Comparison of ENCODE assay signal across 9 cellular contexts in the genomic region with DNA sequence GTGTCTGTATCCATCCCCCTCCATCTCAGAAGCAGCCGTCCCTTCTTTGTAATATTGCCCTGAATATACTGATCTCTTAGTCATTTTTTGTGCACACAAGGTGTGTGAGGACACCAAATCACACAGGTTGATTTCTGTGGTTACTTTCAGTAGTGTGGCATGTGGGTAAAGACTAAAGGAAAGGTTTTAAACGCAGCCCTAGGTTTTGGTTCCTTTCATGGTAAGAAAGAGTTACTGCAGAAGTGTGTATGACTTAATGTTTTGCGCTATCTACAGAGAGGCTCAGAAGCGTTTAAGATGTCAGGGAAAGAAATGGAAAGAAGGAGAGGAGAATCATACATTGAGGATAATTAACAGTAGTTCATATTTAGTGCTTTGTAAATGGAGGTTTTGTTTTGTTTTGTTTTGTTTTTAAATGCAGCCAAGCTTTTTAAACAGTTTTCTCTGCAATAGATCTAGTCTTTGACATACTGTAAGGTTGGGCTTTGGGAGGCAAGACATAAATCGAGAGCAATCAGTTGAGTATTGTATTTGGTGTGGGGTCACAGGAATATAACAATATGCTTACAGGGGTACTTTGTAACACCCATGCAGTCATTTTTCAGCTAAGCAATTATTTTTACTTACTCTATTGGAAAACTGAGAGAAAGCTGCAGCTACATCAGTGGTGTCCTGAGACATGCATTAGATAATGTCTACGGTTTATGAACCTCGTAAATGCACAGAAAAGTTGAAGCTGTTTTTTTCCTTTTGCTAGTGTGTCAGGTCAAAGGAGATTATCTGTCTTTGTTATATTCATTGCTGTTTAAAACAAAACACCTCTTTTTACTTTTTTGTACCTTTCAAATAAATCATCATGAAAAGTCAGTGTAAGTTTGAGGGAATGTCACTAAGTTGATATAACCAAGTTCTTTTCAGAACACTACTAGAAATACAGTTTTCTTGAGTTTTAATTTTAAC. TPM values are rescaled to one million over a fixed set of nuclear protein-coding genes. Genes with fewer than 3 reads are reported as not detected.
DNase-seq lines count a peak whose midpoint lies in the region; ATAC-seq and TF ChIP-seq lines count a peak whose summit lies in the region.
"Had no signal": no experiment of that assay in that cellular context is flagged by ENCODE, and none has a peak within 500 bp of the region (broad histone marks: within the 10 kb centered on the region; RNA-seq: fewer than 3 reads in every experiment).

No MANE protein-coding gene starts in this region.

- peak; percentile 15 to 20 for ATAC-seq in stimulated activated naive B cell treated with anti-CD40 and anti-IgM and Interleukin-4, amounts not matched to agents 10 μg/mL and 1 μg/mL and 100 μg/mL, for 72 hours (replicated peaks)
- ATAC-seq in GM19324 (IDR thresholded peaks at IDR 0.05; ENCODE audit: low FRiP score, unreplicated experiment): no peak

- H3K27me3 ChIP-seq in OCI-LY1 (ENCODE audit: insufficient read depth, low read length): no peaks in the 10 kb centered on the region
- no peaks in the 10 kb centered on the region for H3K27me3 ChIP-seq in colonic mucosa

- H3K4me2 ChIP-seq in OCI-LY1 (ENCODE audit: low read length): peak overlapping the region; percentile 78

- H3K27ac Mint-ChIP-seq in stimulated activated naive B cell treated with anti-CD40 and anti-IgM and Interleukin-4, amounts not matched to agents 10 μg/mL and 1 μg/mL and 100 μg/mL, for 72 hours: no peak overlapping the region

- H3K27ac ChIP-seq in OCI-LY1 (ENCODE audit: low read depth, low read length, poor library complexity, severe bottlenecking) (peak overlapping the region; percentile 67), colonic mucosa (no peak overlapping the region)

- TF ChIP-seq CTCF in OCI-LY1 (IDR thresholded peaks at IDR 0.05; ENCODE audit: low read length): no peak
- TF ChIP-seq CTCF in foreskin fibroblast (IDR thresholded peaks at IDR 0.05; ENCODE audit: low read depth, low read length): no peak
- TF ChIP-seq CTCF in colonic mucosa (IDR thresholded peaks at IDR 0.05): no peak

- H3F3A ChIP-seq in OCI-LY1 (ENCODE audit: insufficient read depth, low read length): no peaks in the 10 kb centered on the region

- no peaks in the 10 kb centered on the region for H3K9me3 Mint-ChIP-seq in stimulated activated naive B cell treated with anti-CD40 and anti-IgM and Interleukin-4, amounts not matched to agents 10 μg/mL and 1 μg/mL and 100 μg/mL, for 72 hours

- H3K9me2 ChIP-seq in OCI-LY1 (ENCODE audit: low read depth, low read length): no peaks in the 10 kb centered on the region

- no peaks in the 10 kb centered on the region for H3K36me3 ChIP-seq in OCI-LY1 (ENCODE audit: insufficient read depth, low read length)
- no peaks in the 10 kb centered on the region for H3K36me3 ChIP-seq in colonic mucosa

- H3K9ac ChIP-seq in OCI-LY1 (ENCODE audit: low read length) (peak overlapping the region; percentile 52), colonic mucosa (ENCODE audit: low read depth in 2 of 2, low read length in 2 of 2) (no peak overlapping the region)

- intact Hi-C loops in colonic mucosa (cut with DNase I): no loop called here

- H2AFZ ChIP-seq in OCI-LY1 (ENCODE audit: low read length): no peak overlapping the region

- H3K4me1 ChIP-seq in OCI-LY1 (ENCODE audit: insufficient read depth, low read length, severe bottlenecking) (peaks cover 47% of the 10 kb centered on the region), colonic mucosa (no peaks in the 10 kb centered on the region)

- H3K27me3 Mint-ChIP-seq in stimulated activated naive B cell treated with anti-CD40 and anti-IgM and Interleukin-4, amounts not matched to agents 10 μg/mL and 1 μg/mL and 100 μg/mL, for 72 hours: peaks cover 12 to 14% of the 10 kb centered on the region in 2 donors

- peaks cover 14 to 17% of the 10 kb centered on the region in 2 donors for H3K4me1 Mint-ChIP-seq in stimulated activated naive B cell treated with anti-CD40 and anti-IgM and Interleukin-4, amounts not matched to agents 10 μg/mL and 1 μg/mL and 100 μg/mL, for 72 hours

- DNase-seq in NCI-H1417 (lab: John Stamatoyannopoulos, UW): peak; percentile 8 to 61 (median 50)
- DNase-seq in NCI-H1417 treated with DMSO at 0.1 percent for 48 hours (lab: John Stamatoyannopoulos, UW): no peak
- DNase-seq in foreskin fibroblast: peak in 1 of 2 donors; percentile 6
- no peak for DNase-seq in stimulated activated naive B cell treated with anti-CD40 and anti-IgM and Interleukin-4, amounts not matched to agents 10 μg/mL and 1 μg/mL and 100 μg/mL, for 72 hours
- no peak for DNase-seq in NCI-H345 treated with DMSO at 0.1 percent for 48 hours (lab: John Stamatoyannopoulos, UW; ENCODE audit: unreplicated experiment)
- no peak for DNase-seq in colonic mucosa
- DNase-seq: NCI-H774 had no signal

- H3K4me3 ChIP-seq in OCI-LY1 (ENCODE audit: low read depth, low read length, poor library complexity, severe bottlenecking): peak overlapping the region; percentile 83
- peak overlapping the region; percentile 78 to 79 for H3K4me3 ChIP-seq in foreskin fibroblast (ENCODE audit: low read depth in 1 of 2, low read length in 2 of 2)
- H3K4me3 ChIP-seq in colonic mucosa: no peak overlapping the region

- peaks cover 25% of the 10 kb centered on the region for H3K79me2 ChIP-seq in OCI-LY1 (ENCODE audit: insufficient read depth, low read length)

- peak overlapping the region; percentile 96 to 98 for H3K4me3 Mint-ChIP-seq in stimulated activated naive B cell treated with anti-CD40 and anti-IgM and Interleukin-4, amounts not matched to agents 10 μg/mL and 1 μg/mL and 100 μg/mL, for 72 hours

- no peaks in the 10 kb centered on the region for H3K36me3 Mint-ChIP-seq in stimulated activated naive B cell treated with anti-CD40 and anti-IgM and Interleukin-4, amounts not matched to agents 10 μg/mL and 1 μg/mL and 100 μg/mL, for 72 hours

- H3K9me3 ChIP-seq in OCI-LY1 (ENCODE audit: low read length) (no peaks in the 10 kb centered on the region), colonic mucosa (no peaks in the 10 kb centered on the region)

- H4K20me1 ChIP-seq in OCI-LY1 (ENCODE audit: insufficient read depth, low read length): no peaks in the 10 kb centered on the region

RNA-seq across cellular contexts. Expression of a gene that starts 1.9 kb away (rescaled TPM):
- 1 to 10 TPM; 1.9 to 5.5 TPM for total RNA-seq in colonic mucosa

Comparison
In these comparisons a context has a peak if more than half of its experiments do, and no peak if none do; other contexts are left out.
1. DNase-seq: peak in NCI-H1417 (3 of 3); none in NCI-H1417 treated with DMSO at 0.1 percent for 48 hours (single experiment), stimulated activated naive B cell treated with anti-CD40 and anti-IgM and Interleukin-4, amounts not matched to agents 10 μg/mL and 1 μg/mL and 100 μg/mL, for 72 hours (single experiment), NCI-H345 treated with DMSO at 0.1 percent for 48 hours (single experiment) and colonic mucosa (single experiment).